30 cellular contexts compared by ENCODE assay signal in genomic region chr22:49302530-49302929, GRCh38.
DNase-seq lines count a peak whose midpoint lies in the region; ATAC-seq, FAIRE-seq and TF ChIP-seq lines count a peak whose summit lies in the region.
"Had no signal": no experiment of that assay in that cellular context is flagged by ENCODE, and none has a peak within 500 bp of the region (broad histone marks: within the 10 kb centered on the region; RNA-seq: fewer than 3 reads in every experiment).

No MANE protein-coding gene starts in this region.

- H3K27me3 ChIP-seq in HepG2 (ENCODE audit: control insufficient read depth in 1 of 2, insufficient read depth in 2 of 2, low read length in 2 of 2) (peaks cover 16 to 74% of the 10 kb centered on the region in 2 experiments; a peak in 4 of 5 replicates), right lobe of liver (no peaks in the 10 kb centered on the region)

- H3K4me2 ChIP-seq in HepG2 (ENCODE audit: low read depth, low read length) = no peak overlapping the region

- no peak overlapping the region for H3K4me3 Mint-ChIP-seq in glutamatergic neuron (ENCODE audit: unreplicated experiment)
- H3K4me3 Mint-ChIP-seq: activated T-helper 1 cell treated with anti-CD3 and anti-CD28 coated beads, Interleukin-12 subunit alpha, Interleukin-12 subunit beta, Interleukin-2, Interleukin-4 antibody, amounts not matched to agents 30 ng/mL and 10 ng/mL and 1 ng/mL, durations not matched to agents 14 hours and 24 hours and 36 hours; CD8-positive, alpha-beta memory T cell; naive thymus-derived CD8-positive, alpha-beta T cell; stimulated activated naive CD8-positive, alpha-beta T cell treated with anti-CD3 and anti-CD28 coated beads, Interleukin-15, Interleukin-2, amounts not matched to agents 100 ng/mL and 50 ng/mL, for 24 hours; WTC11 had no signal

- in situ Hi-C loops in HepG2 (cut with HindIII; ENCODE audit: extremely low pct_ligation_motif_present, low pct_unique_long_range_greater_than_20kb) = loop anchor here (10.0 to 25.0 kb wide), 2 partner anchors 358 to 740 kb away; no protein-coding TSS in a partner anchor

- POLR2A ChIA-PET in HepG2 (lab: Yijun Ruan, JAX) = no interaction called here

- TF ChIP-seq CTCF in HepG2 (CRISPR knock-in tag; IDR thresholded peaks at IDR 0.05) (no peak), right lobe of liver (IDR thresholded peaks at IDR 0.05) (no peak), glutamatergic neuron (IDR thresholded peaks at IDR 0.05; ENCODE audit: partially characterized antibody, unreplicated experiment) (no peak)

- H3K4me1 Mint-ChIP-seq in glutamatergic neuron (ENCODE audit: low read depth, unreplicated experiment) = no peaks in the 10 kb centered on the region
- H3K4me1 Mint-ChIP-seq: CD8-positive, alpha-beta memory T cell had no signal

- no peaks in the 10 kb centered on the region for H4K20me1 ChIP-seq in HepG2 (ENCODE audit: insufficient read depth, low read length)

- ATAC-seq in HepG2 (no peak), right lobe of liver (no peak)
- ATAC-seq: activated naive CD4-positive, alpha-beta T cell treated with anti-CD3 and anti-CD28 coated beads, Interleukin-2, amount 50 U/mL, for 72 hours; GM12878; naive thymus-derived CD8-positive, alpha-beta T cell; WTC11 had no signal

- H3K9ac ChIP-seq in HepG2 (ENCODE audit: insufficient read depth, low read depth, low read length) = no peak overlapping the region

- H3K79me2 ChIP-seq in HepG2 (ENCODE audit: insufficient read depth, low read length) = no peaks in the 10 kb centered on the region

- H3K9me3 ChIP-seq in HepG2 (ENCODE audit: low read length) (no peaks in the 10 kb centered on the region), right lobe of liver (no peaks in the 10 kb centered on the region)
- H3K9me3 ChIP-seq: HAP-1 had no signal

- H3K27ac ChIP-seq in HepG2 (ENCODE audit: extremely low read length, insufficient read depth, low read length) = no peak overlapping the region
- H3K27ac ChIP-seq in right lobe of liver = no peak overlapping the region
- H3K27ac ChIP-seq: HL-60, SK-N-MC, skin epidermis had no signal

- no peaks in the 10 kb centered on the region for H3K36me3 Mint-ChIP-seq in glutamatergic neuron (ENCODE audit: unreplicated experiment)
- H3K36me3 Mint-ChIP-seq: activated naive CD4-positive, alpha-beta T cell treated with anti-CD3 and anti-CD28 coated beads, Interleukin-2, amount 50 U/mL, for 72 hours; CD8-positive, alpha-beta memory T cell; naive thymus-derived CD8-positive, alpha-beta T cell; WTC11 had no signal

- no peaks in the 10 kb centered on the region for H3K36me3 ChIP-seq in HepG2 (replicated peaks in 1 of 2; ENCODE audit: control insufficient read depth in 1 of 2, insufficient read depth in 2 of 2, low read length in 2 of 2)
- no peaks in the 10 kb centered on the region for H3K36me3 ChIP-seq in right lobe of liver
- H3K36me3 ChIP-seq: HAP-1 had no signal

- CTCF ChIA-PET in HepG2 (lab: Yijun Ruan, JAX; ENCODE audit: low intra/inter-chr PET ratio, low total read pairs) = no interaction called here

- TF ChIP-seq RAD21 in HepG2 (CRISPR knock-in tag; IDR thresholded peaks at IDR 0.05) = no peak

- no peak overlapping the region for H2AFZ ChIP-seq in HepG2 (ENCODE audit: low read length)

- DNase-seq in HepG2 (ENCODE audit: low spot score) (no peak), right lobe of liver (no peak), ecto neural progenitor cell (ENCODE audit: low spot score) (peak; percentile 36), posterior vena cava (ENCODE audit: low spot score) (peak; percentile 30), NCI-H1048 (lab: John Stamatoyannopoulos, UW) (no peak), NCI-H1436 treated with DMSO at 0.1 percent for 48 hours (lab: John Stamatoyannopoulos, UW) (no peak), glutamatergic neuron (no peak)
- DNase-seq: activated CD4-positive, alpha-beta T cell treated with anti-CD3 and anti-CD28 coated beads, Interleukin-2, amount 50 U/mL, for 1 hour; DMS153; effector CD8-positive, alpha-beta T cell; midbrain; NCI-H1417 treated with DMSO at 0.1 percent for 48 hours; NCI-H2081 treated with DMSO at 0.1 percent for 48 hours; NCI-H2227 treated with DMSO at 0.1 percent for 48 hours; NCI-H526; NK-92 treated with Interleukin-12 subunit alpha and Interleukin-12 subunit beta, amount 100 ng/mL, for 24 hours; occipital lobe; T-helper 1 cell had no signal

- no peak overlapping the region for H3K4me3 ChIP-seq in HepG2 (replicated peaks in 1 of 3; ENCODE audit: insufficient read depth in 1 of 3, low read depth in 2 of 3, low read length in 3 of 3)
- H3K4me3 ChIP-seq in right lobe of liver = no peak overlapping the region
- H3K4me3 ChIP-seq: GM12878, HAP-1, SK-N-MC, skin epidermis had no signal

- no peaks in the 10 kb centered on the region for H3K4me1 ChIP-seq in HepG2 (ENCODE audit: insufficient read depth, low read length)
- H3K4me1 ChIP-seq in right lobe of liver = no peaks in the 10 kb centered on the region
- H3K4me1 ChIP-seq: HAP-1 had no signal

- intact Hi-C loops in HepG2 (cut with micrococcal nuclease; ENCODE audit: unreplicated experiment) (no loop called here), right lobe of liver (cut with DNase I) (loop anchor here (5.0 kb wide), 2 partner anchors 255 to 725 kb away; no protein-coding TSS in a partner anchor), posterior vena cava (cut with DNase I) (no loop called here)

- TF ChIP-seq EP300 in HepG2 (IDR thresholded peaks at IDR 0.05; ENCODE audit: low read depth in 2 of 2, low read length in 2 of 2) (no peak), HepG2 (CRISPR knock-in tag; IDR thresholded peaks at IDR 0.05; ENCODE audit: borderline replicate concordance) (no peak)

- WGBS in HepG2 (ENCODE audit: low lambda C conversion rate) = 36% methylated on average over 23 of the region's 31 CpGs
- WGBS in right lobe of liver (ENCODE audit: insufficient coverage, low coverage, low lambda C conversion rate, missing lambda C conversion rate) = 83% methylated on average over 25 of the region's 31 CpGs

- TF ChIP-seq POLR2A in HepG2 (IDR thresholded peaks at IDR 0.05; ENCODE audit: insufficient read depth in 1 of 2, low read depth in 2 of 2, low read length in 2 of 2) (no peak), right lobe of liver (IDR thresholded peaks at IDR 0.05) (no peak)

- FAIRE-seq in HepG2 (lab: Jason Lieb, UNC) = no peak
- FAIRE-seq: colon, GM12878 had no signal

- no peak overlapping the region for H3K27ac Mint-ChIP-seq in glutamatergic neuron (ENCODE audit: unreplicated experiment)
- H3K27ac Mint-ChIP-seq: activated naive CD4-positive, alpha-beta T cell treated with anti-CD3 and anti-CD28 coated beads, Interleukin-2, amount 50 U/mL, for 72 hours; activated T-helper 1 cell treated with anti-CD3 and anti-CD28 coated beads, Interleukin-12 subunit alpha, Interleukin-12 subunit beta, Interleukin-2, Interleukin-4 antibody, amounts not matched to agents 30 ng/mL and 10 ng/mL and 1 ng/mL, durations not matched to agents 14 hours and 24 hours and 36 hours; CD8-positive, alpha-beta memory T cell; stimulated activated naive CD8-positive, alpha-beta T cell treated with anti-CD3 and anti-CD28 coated beads, Interleukin-15, Interleukin-2, amounts not matched to agents 100 ng/mL and 50 ng/mL, for 24 hours; WTC11 had no signal

- no TSS peak for BruUV-seq in HepG2 (replicated peaks; lab: Mats Ljungman, UMichigan)

- peaks cover 16% of the 10 kb centered on the region for H3K27me3 Mint-ChIP-seq in glutamatergic neuron (ENCODE audit: unreplicated experiment)

- H3K9me3 Mint-ChIP-seq in glutamatergic neuron (ENCODE audit: unreplicated experiment) = peaks cover 29% of the 10 kb centered on the region
- H3K9me3 Mint-ChIP-seq: activated naive CD4-positive, alpha-beta T cell treated with anti-CD3 and anti-CD28 coated beads, Interleukin-2, amount 50 U/mL, for 72 hours; activated T-helper 1 cell treated with anti-CD3 and anti-CD28 coated beads, Interleukin-12 subunit alpha, Interleukin-12 subunit beta, Interleukin-2, Interleukin-4 antibody, amounts not matched to agents 30 ng/mL and 10 ng/mL and 1 ng/mL, durations not matched to agents 14 hours and 24 hours and 36 hours; stimulated activated naive CD8-positive, alpha-beta T cell treated with anti-CD3 and anti-CD28 coated beads, Interleukin-15, Interleukin-2, amounts not matched to agents 100 ng/mL and 50 ng/mL, for 24 hours; WTC11 had no signal

TF ChIP-seq in HepG2, 621 proteins besides CTCF, POLR2A, EP300 and RAD21:
- TF ChIP-seq, protein P1, sequence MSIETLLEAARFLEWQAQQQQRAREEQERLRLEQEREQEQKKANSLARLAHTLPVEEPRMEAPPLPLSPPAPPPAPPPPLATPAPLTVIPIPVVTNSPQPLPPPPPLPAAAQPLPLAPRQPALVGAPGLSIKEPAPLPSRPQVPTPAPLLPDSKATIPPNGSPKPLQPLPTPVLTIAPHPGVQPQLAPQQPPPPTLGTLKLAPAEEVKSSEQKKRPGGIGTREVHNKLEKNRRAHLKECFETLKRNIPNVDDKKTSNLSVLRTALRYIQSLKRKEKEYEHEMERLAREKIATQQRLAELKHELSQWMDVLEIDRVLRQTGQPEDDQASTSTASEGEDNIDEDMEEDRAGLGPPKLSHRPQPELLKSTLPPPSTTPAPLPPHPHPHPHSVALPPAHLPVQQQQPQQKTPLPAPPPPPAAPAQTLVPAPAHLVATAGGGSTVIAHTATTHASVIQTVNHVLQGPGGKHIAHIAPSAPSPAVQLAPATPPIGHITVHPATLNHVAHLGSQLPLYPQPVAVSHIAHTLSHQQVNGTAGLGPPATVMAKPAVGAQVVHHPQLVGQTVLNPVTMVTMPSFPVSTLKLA (IDR thresholded peaks at IDR 0.05) = peak; percentile 88
- TF ChIP-seq TOE1 (CRISPR knock-in tag; IDR thresholded peaks at IDR 0.05) = no peak
- no peak for TF ChIP-seq STAT5B (CRISPR knock-in tag; IDR thresholded peaks at IDR 0.05)
TF ChIP-seq in HepG2: peak in this region for 1.

Comparison
In these comparisons a context has a peak if more than half of its experiments do, and no peak if none do; other contexts are left out.
1. intact Hi-C loops: an anchor here in right lobe of liver (5.0 kb wide); none called in HepG2 and posterior vena cava.
2. DNase-seq: peak in ecto neural progenitor cell (single experiment) and posterior vena cava (single experiment); none in HepG2 (single experiment), right lobe of liver (0 of 3), NCI-H1048 (single experiment), NCI-H1436 treated with DMSO at 0.1 percent for 48 hours (single experiment) and glutamatergic neuron (single experiment).